3 cellular contexts compared by ENCODE assay signal in genomic region chr2:109666466-109666865, GRCh38.
"Had no signal": no experiment of that assay in that cellular context is flagged by ENCODE, and none has a peak within 500 bp of the region (broad histone marks: within the 10 kb centered on the region; RNA-seq: fewer than 3 reads in every experiment).

No MANE protein-coding gene starts in this region.

- H3K4me3 ChIP-seq: GM12878 had no signal

- DNase-seq: GDM1, GF-D8 had no signal

- ATAC-seq: GM12878 had no signal
